In genomic region chr2:9336209-9336533, GRCh38 we compare ENCODE assay signal across 9 cellular contexts.
DNase-seq lines count a peak whose midpoint lies in the region; ATAC-seq, FAIRE-seq and TF ChIP-seq lines count a peak whose summit lies in the region.
"Had no signal": no experiment of that assay in that cellular context is flagged by ENCODE, and none has a peak within 500 bp of the region (broad histone marks: within the 10 kb centered on the region; RNA-seq: fewer than 3 reads in every experiment).

No MANE protein-coding gene starts in this region.

- no peak overlapping the region for H2AFZ ChIP-seq in ACC112 (ENCODE audit: low read length, unreplicated experiment)

- H3K4me3 ChIP-seq in ACC112 (ENCODE audit: low read depth, low read length) = 0 out of 2 replicates have a peak overlapping the region, but pooled peaks have one; percentile 14
- no peak overlapping the region for H3K4me3 ChIP-seq in cardiac fibroblast (replicated peaks in 1 of 2; ENCODE audit: low read depth in 2 of 2, low read length in 2 of 2)

- no peaks in the 10 kb centered on the region for H3K27me3 Mint-ChIP-seq in stimulated activated memory B cell treated with anti-CD40 and anti-IgM and Interleukin-4, amounts not matched to agents 10 μg/mL and 1 μg/mL and 100 μg/mL, for 72 hours

- peaks cover 13% of the 10 kb centered on the region for H3K79me2 ChIP-seq in ACC112 (ENCODE audit: control insufficient read depth, insufficient read depth, low read length, unreplicated experiment)

- H3K27ac ChIP-seq in ACC112 (ENCODE audit: low read depth, low read length) = peak overlapping the region; percentile 12

- H3K36me3 Mint-ChIP-seq in stimulated activated memory B cell treated with anti-CD40 and anti-IgM and Interleukin-4, amounts not matched to agents 10 μg/mL and 1 μg/mL and 100 μg/mL, for 72 hours = no peaks in the 10 kb centered on the region

- peak; percentile 89 for DNase-seq in NCI-H2171 treated with DMSO at 0.1 percent for 48 hours (lab: John Stamatoyannopoulos, UW)
- DNase-seq in cardiac fibroblast (ENCODE audit: low read depth in 2 of 2) = peak; percentile 40
- no peak for DNase-seq in GM03348 (ENCODE audit: low spot score)
- DNase-seq in D721Med (ENCODE audit: insufficient read length, low spot score) = no peak

- no peak for TF ChIP-seq CTCF in cardiac fibroblast (IDR thresholded peaks at IDR 0.05; ENCODE audit: low read depth, low read length)
- TF ChIP-seq CTCF in D721Med (IDR thresholded peaks at IDR 0.05; ENCODE audit: insufficient read depth, missing control alignments) = no peak

- no peak for FAIRE-seq in D721Med (lab: Jason Lieb, UNC)

- H3K9me3 Mint-ChIP-seq in stimulated activated memory B cell treated with anti-CD40 and anti-IgM and Interleukin-4, amounts not matched to agents 10 μg/mL and 1 μg/mL and 100 μg/mL, for 72 hours = no peaks in the 10 kb centered on the region
- H3K9me3 Mint-ChIP-seq: neural crest cell had no signal

- peaks cover 10% of the 10 kb centered on the region for H3K4me1 Mint-ChIP-seq in stimulated activated memory B cell treated with anti-CD40 and anti-IgM and Interleukin-4, amounts not matched to agents 10 μg/mL and 1 μg/mL and 100 μg/mL, for 72 hours

- H3K27ac Mint-ChIP-seq in stimulated activated memory B cell treated with anti-CD40 and anti-IgM and Interleukin-4, amounts not matched to agents 10 μg/mL and 1 μg/mL and 100 μg/mL, for 72 hours = no peak overlapping the region

- no peak overlapping the region for H3K4me3 Mint-ChIP-seq in stimulated activated memory B cell treated with anti-CD40 and anti-IgM and Interleukin-4, amounts not matched to agents 10 μg/mL and 1 μg/mL and 100 μg/mL, for 72 hours
- H3K4me3 Mint-ChIP-seq: neural crest cell had no signal

- H3K27me3 ChIP-seq in ACC112 (ENCODE audit: insufficient read depth, low read length) = no peaks in the 10 kb centered on the region

- H3K4me1 ChIP-seq in ACC112 (ENCODE audit: control insufficient read depth, insufficient read depth, low read length, unreplicated experiment) = peaks cover 16% of the 10 kb centered on the region

- H3K36me3 ChIP-seq in ACC112 (ENCODE audit: insufficient read depth, low read length) = peaks cover 23% of the 10 kb centered on the region

- peak; percentile 85 for ATAC-seq in GM18867 (IDR thresholded peaks at IDR 0.05; ENCODE audit: unreplicated experiment)
- ATAC-seq in stimulated activated memory B cell treated with anti-CD40 and anti-IgM and Interleukin-4, amounts not matched to agents 10 μg/mL and 1 μg/mL and 100 μg/mL, for 72 hours = peak; percentile 86
- no peak for ATAC-seq in GM19455 (IDR thresholded peaks at IDR 0.05; ENCODE audit: unreplicated experiment)

Comparison
In these comparisons a context has a peak if more than half of its experiments do, and no peak if none do; other contexts are left out.
1. DNase-seq: peak in NCI-H2171 treated with DMSO at 0.1 percent for 48 hours (single experiment) and cardiac fibroblast (2 of 2); none in GM03348 (single experiment) and D721Med (single experiment).